ENCODE assay signal across 1 cellular context in the genomic region with DNA sequence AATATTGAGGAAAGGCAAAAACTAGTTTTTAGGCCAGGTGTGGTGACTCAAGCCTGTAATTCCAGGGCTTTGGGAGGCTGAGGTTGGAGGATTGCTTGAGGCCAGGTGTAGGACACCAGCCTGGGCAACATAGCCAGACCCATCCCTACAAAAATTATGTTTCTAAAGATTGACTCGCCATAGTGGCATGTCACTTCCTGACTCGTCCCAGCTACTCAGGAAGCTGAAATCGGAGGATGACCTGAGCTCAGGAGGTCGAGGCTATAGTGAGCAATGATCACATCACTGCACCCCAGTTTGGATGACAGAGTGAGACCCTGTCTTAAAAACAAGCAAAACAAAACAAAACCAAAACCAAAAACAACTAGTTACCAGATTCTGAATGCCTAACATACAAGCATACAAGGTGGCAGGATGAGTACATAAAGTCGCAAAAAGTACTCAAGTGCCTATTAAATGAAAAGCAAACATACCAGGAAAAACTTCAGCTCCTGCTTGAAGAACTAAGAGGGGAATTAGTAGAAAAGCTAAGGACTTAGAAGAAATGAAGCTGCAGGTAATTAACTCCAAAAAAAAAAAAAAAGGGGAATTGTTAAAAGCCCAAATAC.
TF ChIP-seq lines count a peak whose summit lies in the region.

No MANE protein-coding gene starts in this region.

TF ChIP-seq in HepG2, 621 proteins besides CTCF, POLR2A, EP300 and RAD21:
- TF ChIP-seq JDP2 (CRISPR knock-in tag; IDR thresholded peaks at IDR 0.05; ENCODE audit: borderline replicate concordance) (no peak), FOSL2 (CRISPR knock-in tag; IDR thresholded peaks at IDR 0.05) (peak; percentile 53), ZNF121 (CRISPR knock-in tag; IDR thresholded peaks at IDR 0.05) (peak; percentile 80; the same call in 1 of the 2 replicates), MIER2 (CRISPR knock-in tag; IDR thresholded peaks at IDR 0.05) (no peak), PAF1 (CRISPR knock-in tag; IDR thresholded peaks at IDR 0.05) (no peak), SP2 (CRISPR knock-in tag; IDR thresholded peaks at IDR 0.05) (no peak)
- TF ChIP-seq, protein P1, sequence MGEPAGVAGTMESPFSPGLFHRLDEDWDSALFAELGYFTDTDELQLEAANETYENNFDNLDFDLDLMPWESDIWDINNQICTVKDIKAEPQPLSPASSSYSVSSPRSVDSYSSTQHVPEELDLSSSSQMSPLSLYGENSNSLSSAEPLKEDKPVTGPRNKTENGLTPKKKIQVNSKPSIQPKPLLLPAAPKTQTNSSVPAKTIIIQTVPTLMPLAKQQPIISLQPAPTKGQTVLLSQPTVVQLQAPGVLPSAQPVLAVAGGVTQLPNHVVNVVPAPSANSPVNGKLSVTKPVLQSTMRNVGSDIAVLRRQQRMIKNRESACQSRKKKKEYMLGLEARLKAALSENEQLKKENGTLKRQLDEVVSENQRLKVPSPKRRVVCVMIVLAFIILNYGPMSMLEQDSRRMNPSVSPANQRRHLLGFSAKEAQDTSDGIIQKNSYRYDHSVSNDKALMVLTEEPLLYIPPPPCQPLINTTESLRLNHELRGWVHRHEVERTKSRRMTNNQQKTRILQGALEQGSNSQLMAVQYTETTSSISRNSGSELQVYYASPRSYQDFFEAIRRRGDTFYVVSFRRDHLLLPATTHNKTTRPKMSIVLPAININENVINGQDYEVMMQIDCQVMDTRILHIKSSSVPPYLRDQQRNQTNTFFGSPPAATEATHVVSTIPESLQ (CRISPR knock-in tag; conservative IDR thresholded peaks at IDR 0.05) = no peak
